Comparison of ENCODE assay signal across 17 cellular contexts in genomic region chr5:158869092-158869491, GRCh38.
A peak's percentile ranks its signal among the peaks of the same experiment; 100 is the strongest.
DNase-seq lines count a peak whose midpoint lies in the region; ATAC-seq, FAIRE-seq and TF ChIP-seq lines count a peak whose summit lies in the region.
"Had no signal": no experiment of that assay in that cellular context is flagged by ENCODE, and none has a peak within 500 bp of the region (broad histone marks: within the 10 kb centered on the region; RNA-seq: fewer than 3 reads in every experiment).

No MANE protein-coding gene starts in this region.

- H3K9ac ChIP-seq in H1 (replicated peaks in 1 of 4; ENCODE audit: extremely low read depth in 1 of 4, low read depth in 3 of 4, low read length in 3 of 4) = no peak overlapping the region

- H3K27ac Mint-ChIP-seq in GM23338 = no peak overlapping the region

- peaks cover 19% of the 10 kb centered on the region for H3K4me1 Mint-ChIP-seq in GM23338

- DNase-seq in GM23338 (ENCODE audit: low spot score) (peak; percentile 76), NCI-H187 treated with DMSO at 0.1 percent for 48 hours (lab: John Stamatoyannopoulos, UW) (peak; percentile 71), H1 (ENCODE audit: low read depth in 1 of 2, low spot score in 2 of 2) (no peak), retina (peak; percentile 43), upper lobe of right lung (no peak), GM12891 (ENCODE audit: insufficient read length, low spot score) (no peak)
- DNase-seq in stimulated activated CD4-positive, alpha-beta T cell treated with anti-CD3 and anti-CD28 coated beads, Interleukin-12 subunit alpha, Interleukin-12 subunit beta, amount 100 ng/mL, for 4 hours = no peak
- DNase-seq: activated CD4-positive, alpha-beta T cell treated with anti-CD3 and anti-CD28 coated beads for 48 hours; activated effector memory CD4-positive, alpha-beta T cell treated with Interleukin-2 at 50 U/mL for 16 hours; NCI-H1694 treated with DMSO at 0.1 percent for 48 hours; RPMI8226; stimulated activated CD4-positive, alpha-beta T cell treated with anti-CD3 and anti-CD28 coated beads, Interleukin-4, amount 100 ng/mL, for 4 hours had no signal

- no peak overlapping the region for H2BK15ac ChIP-seq in H1 (ENCODE audit: low read length)

- no peak overlapping the region for H3K56ac ChIP-seq in H1 (replicated peaks; ENCODE audit: insufficient read length, low read depth, low read length)

- H3K79me1 ChIP-seq in H1 (ENCODE audit: low read depth, low read length) = no peaks in the 10 kb centered on the region

- FAIRE-seq in H1 (lab: Jason Lieb, UNC) = peak; percentile 66
- FAIRE-seq in GM12891 (lab: Jason Lieb, UNC) = no peak
- FAIRE-seq: D721Med had no signal

- no peaks in the 10 kb centered on the region for H3K9me3 Mint-ChIP-seq in GM23338

- H3K9me3 ChIP-seq in H1 (ENCODE audit: insufficient read depth in 2 of 2, low read depth in 1 of 2, low read length in 1 of 2) (no peaks in the 10 kb centered on the region), upper lobe of right lung (no peaks in the 10 kb centered on the region)
- H3K9me3 ChIP-seq: esophagus muscularis mucosa, prostate gland had no signal

- no peak overlapping the region for H4K5ac ChIP-seq in H1 (ENCODE audit: insufficient read length, low read depth, low read length)

- TF ChIP-seq EP300 in H1 (IDR thresholded peaks at IDR 0.05; ENCODE audit: borderline replicate concordance in 1 of 2, low read depth in 2 of 2, low read length in 2 of 2) = no peak

- no peaks in the 10 kb centered on the region for H3K36me3 ChIP-seq in GM23338 (ENCODE audit: insufficient read depth)
- H3K36me3 ChIP-seq in H1 (ENCODE audit: control insufficient read depth in 2 of 4, insufficient read depth in 4 of 4, low read length in 3 of 4) = no peaks in the 10 kb centered on the region
- H3K36me3 ChIP-seq in upper lobe of right lung = no peaks in the 10 kb centered on the region
- H3K36me3 ChIP-seq: esophagus muscularis mucosa, prostate gland had no signal

- no peak overlapping the region for H4K91ac ChIP-seq in H1 (replicated peaks; ENCODE audit: insufficient read length, low read length)

- H3K4me3 Mint-ChIP-seq in GM23338 = peak overlapping the region; percentile 3; the same call in 1 of the 3 replicates

- no peak overlapping the region for H3K4ac ChIP-seq in H1 (replicated peaks; ENCODE audit: insufficient read length, low read depth, low read length)

- H2BK5ac ChIP-seq in H1 (ENCODE audit: low read depth, low read length) = no peak overlapping the region

- 0 out of 2 replicates have a peak overlapping the region, but pooled peaks have one; percentile 55 for H2BK20ac ChIP-seq in H1 (ENCODE audit: low read length)

- H4K20me1 ChIP-seq in GM23338 (replicated peaks; ENCODE audit: insufficient read depth) = no peaks in the 10 kb centered on the region
- no peaks in the 10 kb centered on the region for H4K20me1 ChIP-seq in H1 (replicated peaks in 1 of 2; ENCODE audit: control insufficient read depth in 1 of 2, insufficient read depth in 2 of 2, low read length in 2 of 2)

- no peak overlapping the region for H2BK120ac ChIP-seq in H1 (replicated peaks; ENCODE audit: low read depth, low read length)

- WGBS in H1 (ENCODE audit: extremely low coverage in 1 of 2, insufficient coverage in 1 of 2, insufficient read length in 1 of 2, insufficient replicate concordance in 2 of 2, low coverage in 1 of 2, low lambda C conversion rate in 2 of 2, missing lambda C conversion rate in 1 of 2), 2 experiments = 36% methylated on average over 7 of the region's 7 CpGs; no CpG with 5 or more reads in 1 of the 2 experiments

- peaks cover 19% of the 10 kb centered on the region for H3K4me1 ChIP-seq in GM23338 (ENCODE audit: insufficient read depth)
- H3K4me1 ChIP-seq in H1 (replicated peaks in 1 of 4; ENCODE audit: control insufficient read depth in 3 of 4, insufficient read depth in 4 of 4, low read length in 3 of 4) = peaks cover 3 to 6% (median 5%) of the 10 kb centered on the region in 4 experiments; a peak in 6 of 7 replicates
- no peaks in the 10 kb centered on the region for H3K4me1 ChIP-seq in upper lobe of right lung
- H3K4me1 ChIP-seq: esophagus muscularis mucosa, prostate gland had no signal

- no peak overlapping the region for H3K4me3 ChIP-seq in GM23338
- no peak overlapping the region; a peak in 1 of 8 replicates for H3K4me3 ChIP-seq in H1 (ENCODE audit: extremely low read depth in 1 of 4, insufficient read depth in 2 of 4, low read depth in 3 of 4, low read length in 4 of 4)
- H3K4me3 ChIP-seq in upper lobe of right lung = no peak overlapping the region
- H3K4me3 ChIP-seq: esophagus muscularis mucosa, lung, prostate gland, smooth muscle cell had no signal

- intact Hi-C loops in upper lobe of right lung (cut with DNase I) = no loop called here

- no peak overlapping the region for H3K23ac ChIP-seq in H1 (ENCODE audit: insufficient read length)

- no peaks in the 10 kb centered on the region for H3K27me3 Mint-ChIP-seq in GM23338 (ENCODE audit: insufficient read depth, low read depth, poor library complexity)

- TF ChIP-seq POLR2A in H1 (IDR thresholded peaks at IDR 0.05; ENCODE audit: control extremely low read depth in 1 of 2, low read depth in 2 of 2, low read length in 2 of 2) (no peak), GM12891 (IDR thresholded peaks at IDR 0.05; ENCODE audit: low read depth, low read length) (no peak)

- H3K79me2 ChIP-seq in GM23338 (replicated peaks; ENCODE audit: insufficient read depth) = no peaks in the 10 kb centered on the region
- no peaks in the 10 kb centered on the region for H3K79me2 ChIP-seq in H1 (ENCODE audit: control insufficient read depth in 1 of 2, insufficient read depth in 2 of 2, low read length in 2 of 2)

- peak overlapping the region; percentile 36; the same call in 1 of the 2 replicates for H3K18ac ChIP-seq in H1 (ENCODE audit: extremely low read depth, low read length)

- H3K14ac ChIP-seq in H1 (ENCODE audit: insufficient read length) = no peak overlapping the region

- no peak overlapping the region for H2BK12ac ChIP-seq in H1 (ENCODE audit: low read depth, low read length)

- TF ChIP-seq CTCF in GM23338 (conservative IDR thresholded peaks at IDR 0.05; ENCODE audit: low read depth in 2 of 2) = no peak
- TF ChIP-seq CTCF in H1 (IDR thresholded peaks at IDR 0.05; ENCODE audit: control extremely low read depth in 1 of 3, insufficient read depth in 1 of 3, low read depth in 1 of 3, low read length in 3 of 3) = no peak
- no peak for TF ChIP-seq CTCF in upper lobe of right lung (IDR thresholded peaks at IDR 0.05)

- no peaks in the 10 kb centered on the region for H3F3A ChIP-seq in GM23338 (replicated peaks; ENCODE audit: low read depth)

- no peak for TF ChIP-seq RAD21 in H1 (IDR thresholded peaks at IDR 0.05 in 1 of 2, conservative IDR thresholded peaks at IDR 0.05 in 1 of 2; ENCODE audit: low read depth in 2 of 2, low read length in 2 of 2)

- H3K4me2 ChIP-seq in GM23338 (peak overlapping the region; percentile 54; the same call in 1 of the 2 replicates), H1 (ENCODE audit: insufficient read depth in 1 of 2, low read depth in 2 of 2, low read length in 2 of 2) (peak overlapping the region; percentile 29 to 46; a peak in 3 of 4 replicates)
- H3K4me2 ChIP-seq: smooth muscle cell had no signal

- POLR2A ChIA-PET in H1 (lab: Charles Lee; ENCODE audit: partially characterized antibody) = no interaction called here

- H3K9me2 ChIP-seq in GM23338 (ENCODE audit: insufficient read depth) = no peaks in the 10 kb centered on the region

- CTCF ChIA-PET in H1 (lab: Charles Lee; ENCODE audit: partially characterized antibody) = interaction anchor here (0.6 kb wide), 1 partner anchor 1297 kb away, joined by 5 read pairs; no protein-coding TSS in a partner anchor

- H3K27ac ChIP-seq in GM23338 (ENCODE audit: low read depth) = no peak overlapping the region
- H3K27ac ChIP-seq in H1 (ENCODE audit: low read depth, low read length) = no peak overlapping the region
- H3K27ac ChIP-seq in upper lobe of right lung = no peak overlapping the region
- H3K27ac ChIP-seq: esophagus muscularis mucosa, prostate gland had no signal

- ATAC-seq in GM23338 (peak; percentile 97), upper lobe of right lung (no peak)

- H3K23me2 ChIP-seq in H1 (ENCODE audit: low read depth, low read length) = no peaks in the 10 kb centered on the region

- H2AFZ ChIP-seq in GM23338 = no peak overlapping the region
- H2AFZ ChIP-seq in H1 (ENCODE audit: low read length) = no peak overlapping the region

- H4K8ac ChIP-seq in H1 (ENCODE audit: extremely low read depth, insufficient read depth, low read length) = no peak overlapping the region

- no peaks in the 10 kb centered on the region for H3K36me3 Mint-ChIP-seq in GM23338 (ENCODE audit: low read depth)

- no peaks in the 10 kb centered on the region for H3K27me3 ChIP-seq in GM23338 (ENCODE audit: insufficient read depth)
- H3K27me3 ChIP-seq in H1 (replicated peaks in 1 of 4; ENCODE audit: control insufficient read depth in 3 of 4, extremely low read depth in 1 of 4, insufficient read depth in 3 of 4, low read length in 3 of 4) = 0 out of 7 replicates have a peak, but pooled peaks cover 0 to 2% (median 0%) of the 10 kb centered on the region in 4 experiments
- H3K27me3 ChIP-seq in upper lobe of right lung = no peaks in the 10 kb centered on the region
- H3K27me3 ChIP-seq: esophagus muscularis mucosa had no signal

- no peak overlapping the region for H2AK5ac ChIP-seq in H1 (ENCODE audit: low read depth, low read length)

TF ChIP-seq in GM23338, 12 proteins besides CTCF, POLR2A, EP300 and RAD21:
- TF ChIP-seq POLR2AphosphoS5 (IDR thresholded peaks at IDR 0.05; ENCODE audit: low read depth) = no peak

TF ChIP-seq in H1, 55 proteins besides CTCF, POLR2A, EP300 and RAD21:
- TF ChIP-seq SIRT6 (IDR thresholded peaks at IDR 0.05; ENCODE audit: low read length) (no peak), POU5F1 (IDR thresholded peaks at IDR 0.05; ENCODE audit: low read depth, low read length) (peak; percentile 82)

TF ChIP-seq in GM12891, 5 proteins besides CTCF, POLR2A, EP300 and RAD21:
- no peak for TF ChIP-seq SPI1 (IDR thresholded peaks at IDR 0.05; ENCODE audit: low read depth, low read length)
- no peak for TF ChIP-seq TAF1 (IDR thresholded peaks at IDR 0.05; ENCODE audit: low read depth, low read length)
- TF ChIP-seq POU2F2 (IDR thresholded peaks at IDR 0.05; ENCODE audit: low read depth, low read length) = no peak
- TF ChIP-seq POLR2AphosphoS5 (IDR thresholded peaks at IDR 0.05; ENCODE audit: low read depth, low read length) = no peak
- no peak for TF ChIP-seq PAX5 (IDR thresholded peaks at IDR 0.05; ENCODE audit: insufficient read depth, low read length, severe bottlenecking)
TF ChIP-seq in GM12891: peak in this region for 0.

Comparison
In these comparisons a context has a peak if more than half of its experiments do, and no peak if none do; other contexts are left out.
1. DNase-seq: peak in GM23338 (single experiment), NCI-H187 treated with DMSO at 0.1 percent for 48 hours (single experiment) and retina (single experiment); none in H1 (0 of 2), upper lobe of right lung (single experiment), stimulated activated CD4-positive, alpha-beta T cell treated with anti-CD3 and anti-CD28 coated beads, Interleukin-12 subunit alpha, Interleukin-12 subunit beta, amount 100 ng/mL, for 4 hours (single experiment) and GM12891 (single experiment).